ENCODE assay signal across 1 cellular context in the genomic region with DNA sequence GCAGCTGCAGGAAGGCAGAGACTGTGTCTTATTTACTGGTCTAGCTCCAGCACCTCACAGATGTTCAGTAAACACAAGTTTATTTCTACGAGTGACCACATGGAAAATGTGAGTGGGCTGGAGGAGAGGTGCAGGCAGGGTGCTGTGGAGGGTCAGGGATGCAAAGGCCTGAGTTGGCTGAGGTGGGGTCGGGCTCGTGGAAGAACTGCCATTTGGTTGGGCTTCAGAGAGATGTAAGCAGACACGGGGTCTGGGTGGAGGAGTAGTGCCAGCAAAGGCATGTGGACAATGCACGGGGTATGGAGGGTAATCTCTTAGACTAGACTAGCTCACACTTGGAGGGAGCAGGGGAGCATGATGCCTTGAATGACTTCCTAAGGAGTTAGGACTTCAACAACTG.
TF ChIP-seq lines count a peak whose summit lies in the region.

No MANE protein-coding gene starts in this region.

TF ChIP-seq in IMR-90, 13 proteins besides CTCF, POLR2A, EP300 and RAD21 (continued from another document):
- TF ChIP-seq, protein P1, sequence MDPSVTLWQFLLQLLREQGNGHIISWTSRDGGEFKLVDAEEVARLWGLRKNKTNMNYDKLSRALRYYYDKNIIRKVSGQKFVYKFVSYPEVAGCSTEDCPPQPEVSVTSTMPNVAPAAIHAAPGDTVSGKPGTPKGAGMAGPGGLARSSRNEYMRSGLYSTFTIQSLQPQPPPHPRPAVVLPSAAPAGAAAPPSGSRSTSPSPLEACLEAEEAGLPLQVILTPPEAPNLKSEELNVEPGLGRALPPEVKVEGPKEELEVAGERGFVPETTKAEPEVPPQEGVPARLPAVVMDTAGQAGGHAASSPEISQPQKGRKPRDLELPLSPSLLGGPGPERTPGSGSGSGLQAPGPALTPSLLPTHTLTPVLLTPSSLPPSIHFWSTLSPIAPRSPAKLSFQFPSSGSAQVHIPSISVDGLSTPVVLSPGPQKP (IDR thresholded peaks at IDR 0.05; ENCODE audit: borderline replicate concordance, low read depth, low read length): no peak
- TF ChIP-seq RCOR1 (IDR thresholded peaks at IDR 0.05; ENCODE audit: insufficient replicate concordance, low read length) (no peak), CEBPB (IDR thresholded peaks at IDR 0.05; ENCODE audit: low read depth, low read length) (no peak), MXI1 (IDR thresholded peaks at IDR 0.05; ENCODE audit: borderline replicate concordance, low read depth, low read length) (no peak)
